23 cellular contexts compared by ENCODE assay signal in genomic region chr10:48763403-48763802, GRCh38.
"Had no signal": no experiment of that assay in that cellular context is flagged by ENCODE, and none has a peak within 500 bp of the region (broad histone marks: within the 10 kb centered on the region; RNA-seq: fewer than 3 reads in every experiment).

No MANE protein-coding gene starts in this region.

- H3K27me3 ChIP-seq: colonic mucosa, esophagus squamous epithelium, gastrocnemius medialis, left lung had no signal

- H3K36me3 ChIP-seq: colonic mucosa, esophagus squamous epithelium, gastrocnemius medialis, heart right ventricle, lower lobe of right lung had no signal

- H3K27ac ChIP-seq: colonic mucosa, esophagus squamous epithelium, gastrocnemius medialis, left lung, lower lobe of right lung had no signal

- H3K4me3 Mint-ChIP-seq: dendritic cell treated with granulocyte-macrophage colony-stimulating factor and Interleukin-4, amounts not matched to agents 40 ng/mL and 50 ng/mL, for 4 days; mesothelial cell of epicardium; naive B cell had no signal

- H3K9me3 ChIP-seq: colonic mucosa, esophagus squamous epithelium, gastrocnemius medialis, heart right ventricle, left lung, lower lobe of right lung, mucosa of descending colon had no signal

- H3K27ac Mint-ChIP-seq: dendritic cell treated with granulocyte-macrophage colony-stimulating factor and Interleukin-4, amounts not matched to agents 40 ng/mL and 50 ng/mL, for 4 days; mesothelial cell of epicardium had no signal

- DNase-seq: colonic mucosa; cortex of kidney; effector CD4-positive, alpha-beta T cell; effector memory CD4-positive, alpha-beta T cell; esophagus squamous epithelium; foreskin fibroblast; foreskin melanocyte; gastrocnemius medialis; glutamatergic neuron; heart right ventricle; hippocampal formation; left cardiac atrium; left lung; left ventricle myocardium superior; lower lobe of right lung; mesenchymal stem cell; mucosa of descending colon; naive B cell had no signal

- H3K9me3 Mint-ChIP-seq: dendritic cell treated with granulocyte-macrophage colony-stimulating factor and Interleukin-4, amounts not matched to agents 40 ng/mL and 50 ng/mL, for 4 days; mesothelial cell of epicardium; naive B cell had no signal

- ATAC-seq: gastrocnemius medialis, heart right ventricle, left cardiac atrium, left lung, left ventricle myocardium superior, lower lobe of right lung, mucosa of descending colon had no signal

- H3K27me3 Mint-ChIP-seq: dendritic cell treated with granulocyte-macrophage colony-stimulating factor and Interleukin-4, amounts not matched to agents 40 ng/mL and 50 ng/mL, for 4 days; naive B cell had no signal

- H3K4me3 ChIP-seq: colonic mucosa, esophagus squamous epithelium, gastrocnemius medialis, heart right ventricle, left lung, lower lobe of right lung, mucosa of descending colon had no signal

- FAIRE-seq: endothelial cell of umbilical vein, islet of Langerhans, keratinocyte had no signal

- H3K36me3 Mint-ChIP-seq: mesothelial cell of epicardium had no signal

- H3K4me1 Mint-ChIP-seq: mesothelial cell of epicardium had no signal

- H3K4me1 ChIP-seq: colonic mucosa, esophagus squamous epithelium, gastrocnemius medialis had no signal
